9 cellular contexts compared by ENCODE assay signal in the genomic region with DNA sequence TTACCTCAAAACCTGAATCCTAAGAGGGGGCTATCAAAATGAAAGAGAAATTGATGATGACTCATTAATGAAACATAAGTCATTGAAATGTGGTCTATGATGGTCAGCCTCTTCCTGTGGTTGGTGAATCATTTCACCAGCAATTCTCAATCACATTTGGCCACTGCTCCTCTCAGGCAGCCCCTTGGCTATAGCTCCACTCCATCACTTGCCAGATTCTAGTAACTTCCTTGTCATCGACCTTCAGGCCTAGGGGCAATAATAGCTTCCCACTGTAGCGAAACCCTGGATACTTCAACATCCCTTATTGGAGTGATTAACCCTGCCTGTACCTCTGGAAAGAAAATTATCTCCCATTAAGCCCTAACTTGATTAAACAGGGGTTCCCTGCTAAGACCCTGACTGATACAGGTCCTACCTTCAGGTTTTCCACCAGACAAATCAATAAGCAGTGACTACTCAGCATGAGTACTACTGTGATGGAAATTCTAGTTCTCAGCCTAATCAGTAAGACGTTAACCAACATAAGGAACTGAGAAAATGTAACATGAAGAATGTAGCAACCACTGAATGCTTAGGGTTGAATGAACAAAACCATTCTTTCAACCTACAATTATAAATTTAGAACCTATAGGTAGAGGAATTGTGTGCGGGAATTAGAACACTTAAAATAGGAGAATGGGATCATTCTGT. TPM values are rescaled to one million over a fixed set of nuclear protein-coding genes. Genes with fewer than 3 reads are reported as not detected.
A peak's percentile ranks its signal among the peaks of the same experiment; 100 is the strongest.
DNase-seq lines count a peak whose midpoint lies in the region; ATAC-seq and TF ChIP-seq lines count a peak whose summit lies in the region.
"Had no signal": no experiment of that assay in that cellular context is flagged by ENCODE, and none has a peak within 500 bp of the region (broad histone marks: within the 10 kb centered on the region; RNA-seq: fewer than 3 reads in every experiment).

No MANE protein-coding gene starts in this region.

- no peak for TF ChIP-seq EP300 in suprapubic skin (IDR thresholded peaks at IDR 0.05)

- DNase-seq in RPMI7951 (ENCODE audit: low read depth): peak; percentile 97
- DNase-seq in glomerular visceral epithelial cell (ENCODE audit: extremely low spot score): peak; percentile 89
- DNase-seq in suprapubic skin (ENCODE audit: low spot score in 2 of 2): no peak
- no peak for DNase-seq in G401 (ENCODE audit: low spot score)
- no peak for DNase-seq in GDM1 (lab: John Stamatoyannopoulos, UW)
- no peak for DNase-seq in NCI-H1930 (lab: John Stamatoyannopoulos, UW)

- no peaks in the 10 kb centered on the region for H3K36me3 ChIP-seq in suprapubic skin

- peak; percentile 84 for ATAC-seq in GM18909 (IDR thresholded peaks at IDR 0.05; ENCODE audit: poor library complexity, unreplicated experiment)
- peak; percentile 82 for ATAC-seq in HG02763 (IDR thresholded peaks at IDR 0.05; ENCODE audit: unreplicated experiment)

- H3K4me1 ChIP-seq in suprapubic skin: peaks cover 18% of the 10 kb centered on the region

- WGBS in suprapubic skin: 38% methylated on average over 4 of the region's 4 CpGs

- TF ChIP-seq POLR2A in suprapubic skin (IDR thresholded peaks at IDR 0.05): no peak

- no peak for TF ChIP-seq CTCF in suprapubic skin (IDR thresholded peaks at IDR 0.05)

- H3K9me3 ChIP-seq in suprapubic skin: no peaks in the 10 kb centered on the region

- peak overlapping the region; percentile 81 for H3K27ac ChIP-seq in suprapubic skin

- no peaks in the 10 kb centered on the region for H3K27me3 ChIP-seq in suprapubic skin

- in situ Hi-C loops in G401 (cut with HindIII; ENCODE audit: low sequenced_read_pairs): no loop called here

- H3K4me3 ChIP-seq in suprapubic skin: no peak overlapping the region

RNA-seq across cellular contexts. Expression of a gene that starts 30.4 kb away (rescaled TPM):
- total RNA-seq in RPMI7951 (2014; rRNA removed; shearing (Covaris generic)): not detected in 2 replicates
- 1 to 10 TPM in 2 of 4 donors, under 1 TPM in 2; 0.24 to 1.2 (median 0.76) TPM for total RNA-seq in suprapubic skin
- total RNA-seq in G401 (2014; rRNA removed; shearing (Covaris generic)): not detected in 2 replicates
- total RNA-seq: T-helper 2 cell treated with Interferon-gamma antibody and Interleukin-4, amounts not matched to agents 100 ng/mL and 5 ng/mL, for 36 hours had no signal

RNA-seq across cellular contexts. Expression of a gene that starts 52.2 kb away (rescaled TPM):
- total RNA-seq in RPMI7951 (2014; rRNA removed; shearing (Covaris generic)): 0.29 and 0.48 TPM in 2 replicates
- 1 to 10 TPM in 1 of 4 donors, under 1 TPM in 2, not detected in 1; 0.36 to 1.6 (median 0.64) TPM for total RNA-seq in suprapubic skin
- not detected in 2 replicates for total RNA-seq in G401 (2014; rRNA removed; shearing (Covaris generic))
- total RNA-seq: T-helper 2 cell treated with Interferon-gamma antibody and Interleukin-4, amounts not matched to agents 100 ng/mL and 5 ng/mL, for 36 hours had no signal

Comparison
In these comparisons a context has a peak if more than half of its experiments do, and no peak if none do; other contexts are left out.
1. DNase-seq: peak in RPMI7951 (single experiment) and glomerular visceral epithelial cell (single experiment); none in suprapubic skin (0 of 2), G401 (single experiment), GDM1 (single experiment) and NCI-H1930 (0 of 2).